In the genomic region with DNA sequence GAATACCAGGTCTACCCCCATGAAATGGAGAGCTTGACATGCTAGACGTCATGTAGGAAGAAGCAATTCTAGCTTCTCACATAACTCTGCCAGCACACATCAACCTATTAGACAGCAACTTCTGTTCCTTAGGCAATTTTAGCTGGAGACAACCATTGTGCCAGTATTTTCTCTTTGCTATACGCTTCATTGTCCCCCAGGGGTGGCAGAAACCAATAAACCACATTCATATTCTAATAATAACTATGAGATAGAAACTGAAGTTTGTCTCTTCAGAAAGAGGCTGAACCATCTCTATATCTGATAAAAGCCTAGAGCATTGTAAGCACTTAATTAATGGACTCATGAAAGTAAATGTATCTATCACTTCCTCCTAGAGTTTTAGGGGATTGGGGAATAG, we compare ENCODE assay signal across 12 cellular contexts.
"Had no signal": no experiment of that assay in that cellular context is flagged by ENCODE, and none has a peak within 500 bp of the region (broad histone marks: within the 10 kb centered on the region; RNA-seq: fewer than 3 reads in every experiment).

No MANE protein-coding gene starts in this region.

- H3K4me1 ChIP-seq: ascending aorta, breast epithelium, colonic mucosa, esophagus squamous epithelium, gastroesophageal sphincter, heart right ventricle had no signal

- H3K27ac ChIP-seq: ascending aorta, breast epithelium, cardiac muscle cell, colonic mucosa, epithelial cell of prostate, esophagus squamous epithelium, gastroesophageal sphincter, heart right ventricle, VCaP had no signal

- ATAC-seq: activated naive CD4-positive, alpha-beta T cell treated with anti-CD3 and anti-CD28 coated beads, Interleukin-2, amount 50 U/mL, for 72 hours; activated T-cell treated with anti-CD3 and anti-CD28 coated beads, Interleukin-2, amount 50 U/mL, for 72 hours; gastroesophageal sphincter; heart right ventricle; WTC11 had no signal

- H3K27me3 ChIP-seq: ascending aorta, breast epithelium, cardiac muscle cell, colonic mucosa, esophagus squamous epithelium, gastroesophageal sphincter, heart right ventricle had no signal

- H3K4me3 ChIP-seq: ascending aorta, breast epithelium, cardiac muscle cell, colonic mucosa, esophagus squamous epithelium, gastroesophageal sphincter, heart right ventricle had no signal

- H3K9me3 ChIP-seq: ascending aorta, colonic mucosa had no signal

- H3K36me3 ChIP-seq: ascending aorta, breast epithelium, cardiac muscle cell, colonic mucosa, esophagus squamous epithelium, gastroesophageal sphincter, heart right ventricle had no signal
